ENCODE assay signal across 31 cellular contexts in genomic region chr20:16212790-16213189, GRCh38.
"Had no signal": no experiment of that assay in that cellular context is flagged by ENCODE, and none has a peak within 500 bp of the region (broad histone marks: within the 10 kb centered on the region; RNA-seq: fewer than 3 reads in every experiment).

No MANE protein-coding gene starts in this region.

- H3K27me3 ChIP-seq: brain microvascular endothelial cell, SJCRH30 had no signal

- DNase-seq: activated CD4-positive, alpha-beta T cell treated with anti-CD3 and anti-CD28 coated beads for 36 hours; activated CD4-positive, alpha-beta T cell treated with anti-CD3 and anti-CD28 coated beads, Interleukin-2, amount 10 ng/mL, durations not matched to agents 7 days and 5 days; activated CD4-positive, alpha-beta T cell treated with anti-CD3 and anti-CD28 coated beads, Interleukin-2, amount 50 U/mL, for 48 hours; activated CD8-positive, alpha-beta memory T cell treated with anti-CD3 and anti-CD28 coated beads, Interleukin-2, amount 50 U/mL, for 4 hours; activated CD8-positive, alpha-beta T cell treated with anti-CD3 and anti-CD28 coated beads, Interleukin-2, amount 10 ng/mL, durations not matched to agents 7 days and 5 days; activated effector memory CD4-positive, alpha-beta T cell treated with Interleukin-2 at 50 U/mL for 16 hours; activated naive CD4-positive, alpha-beta T cell treated with anti-CD3 and anti-CD28 coated beads, Interleukin-2, amount 50 U/mL, for 16 hours; activated naive CD8-positive, alpha-beta T cell treated with anti-CD3 and anti-CD28 coated beads for 36 hours; activated T-cell treated with anti-CD3 and anti-CD28 coated beads for 4 hours; activated T-cell treated with anti-CD3 and anti-CD28 coated beads, Interleukin-2, amount 50 U/mL, for 48 hours; amniotic stem cell; aorta; brain microvascular endothelial cell; central memory CD4-positive, alpha-beta T cell; NCI-H1092 treated with DMSO at 0.1 percent for 48 hours; NCI-H1417; NCI-H146; NCI-H187; NCI-H2029 treated with DMSO at 0.1 percent for 48 hours; NCI-H2107; NCI-H2171; NCI-H510A; NCI-H526; NCI-H748 treated with DMSO at 0.1 percent for 48 hours; NK-92 treated with Interleukin-12 subunit alpha and Interleukin-12 subunit beta, amount 100 ng/mL, for 24 hours; Right ventricle myocardium superior; SJCRH30 had no signal

- H3K27ac Mint-ChIP-seq: activated CD4-positive, alpha-beta T cell treated with anti-CD3 and anti-CD28 coated beads for 36 hours; activated CD4-positive, alpha-beta T cell treated with anti-CD3 and anti-CD28 coated beads, Interleukin-2, amount 10 ng/mL, durations not matched to agents 7 days and 5 days; activated CD8-positive, alpha-beta T cell treated with anti-CD3 and anti-CD28 coated beads, Interleukin-2, amount 10 ng/mL, durations not matched to agents 7 days and 5 days; activated naive CD8-positive, alpha-beta T cell treated with anti-CD3 and anti-CD28 coated beads for 36 hours; T-helper 1 cell treated with Interleukin-12 subunit alpha and Interleukin-12 subunit beta and Interleukin-4 antibody, amounts not matched to agents 30 μg/mL and 1 μg/mL, for 36 hours; T-helper 2 cell treated with Interferon-gamma antibody and Interleukin-4, amounts not matched to agents 5 μg/mL and 100 μg/mL, for 36 hours had no signal

- H3K27ac ChIP-seq: brain microvascular endothelial cell, SJCRH30, SK-N-MC had no signal

- H3K4me1 ChIP-seq: SJCRH30 had no signal

- ATAC-seq: activated CD4-positive, alpha-beta T cell treated with anti-CD3 and anti-CD28 coated beads for 36 hours; activated CD4-positive, CD25-positive, alpha-beta regulatory T cell treated with anti-CD3 and anti-CD28 coated beads, Interleukin-2, amount 50 U/mL, for 24 hours; activated CD8-positive, alpha-beta T cell treated with anti-CD3 and anti-CD28 coated beads, Interleukin-2, amount 10 ng/mL, durations not matched to agents 7 days and 5 days had no signal

- H3K9me3 ChIP-seq: SJCRH30 had no signal

- H3K27me3 Mint-ChIP-seq: activated CD4-positive, alpha-beta T cell treated with anti-CD3 and anti-CD28 coated beads for 36 hours; activated CD4-positive, alpha-beta T cell treated with anti-CD3 and anti-CD28 coated beads, Interleukin-2, amount 10 ng/mL, durations not matched to agents 7 days and 5 days; activated naive CD8-positive, alpha-beta T cell treated with anti-CD3 and anti-CD28 coated beads for 36 hours had no signal

- H3K4me3 ChIP-seq: SJCRH30, SK-N-MC had no signal

- H3K9me3 Mint-ChIP-seq: activated naive CD8-positive, alpha-beta T cell treated with anti-CD3 and anti-CD28 coated beads for 36 hours had no signal

- H3K36me3 ChIP-seq: brain microvascular endothelial cell, SJCRH30 had no signal

- H3K4me1 Mint-ChIP-seq: activated CD4-positive, alpha-beta T cell treated with anti-CD3 and anti-CD28 coated beads for 36 hours; activated CD4-positive, alpha-beta T cell treated with anti-CD3 and anti-CD28 coated beads, Interleukin-2, amount 10 ng/mL, durations not matched to agents 7 days and 5 days; activated naive CD8-positive, alpha-beta T cell treated with anti-CD3 and anti-CD28 coated beads for 36 hours had no signal

- H3K4me3 Mint-ChIP-seq: activated CD4-positive, alpha-beta T cell treated with anti-CD3 and anti-CD28 coated beads for 36 hours; activated CD4-positive, alpha-beta T cell treated with anti-CD3 and anti-CD28 coated beads, Interleukin-2, amount 10 ng/mL, durations not matched to agents 7 days and 5 days; activated CD8-positive, alpha-beta T cell treated with anti-CD3 and anti-CD28 coated beads, Interleukin-2, amount 10 ng/mL, durations not matched to agents 7 days and 5 days; activated naive CD8-positive, alpha-beta T cell treated with anti-CD3 and anti-CD28 coated beads for 36 hours; T-helper 1 cell treated with Interleukin-12 subunit alpha and Interleukin-12 subunit beta and Interleukin-4 antibody, amounts not matched to agents 30 μg/mL and 1 μg/mL, for 36 hours; T-helper 2 cell treated with Interferon-gamma antibody and Interleukin-4, amounts not matched to agents 5 μg/mL and 100 μg/mL, for 36 hours had no signal
